In the genomic region with DNA sequence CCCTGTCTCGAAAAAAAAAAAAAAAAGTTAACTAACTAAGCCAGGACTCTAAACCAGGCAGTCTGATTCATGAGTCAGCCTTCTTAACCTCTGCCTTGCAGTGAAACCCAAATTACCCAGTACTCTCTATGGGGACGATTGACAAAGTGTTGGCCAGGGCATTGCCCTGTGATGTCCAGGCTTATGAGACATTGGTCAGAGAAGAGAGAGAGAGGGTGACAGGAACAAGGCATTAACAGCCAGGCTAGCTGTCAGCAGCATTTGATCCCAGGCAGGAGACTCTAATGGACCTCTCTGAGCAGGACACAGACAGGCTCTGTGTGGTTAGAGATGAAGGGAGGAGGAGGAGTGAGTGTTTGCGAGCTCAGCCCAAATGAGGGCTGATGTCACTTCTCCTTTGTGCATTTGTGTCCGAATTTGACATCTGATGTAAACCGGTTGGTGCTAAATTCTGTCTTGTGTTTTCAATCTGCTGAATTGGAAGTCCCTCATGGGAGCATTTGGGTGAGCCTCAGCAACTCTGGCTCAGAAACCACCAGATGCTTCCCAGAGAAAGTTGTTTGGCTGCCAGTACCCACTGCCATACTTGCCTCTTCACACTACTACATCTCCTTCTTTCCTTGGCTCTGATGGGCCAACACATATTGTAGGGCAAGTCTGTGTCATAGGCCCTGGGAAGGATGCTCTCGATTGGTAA, we compare ENCODE assay signal across 1 cellular context.
TF ChIP-seq lines count a peak whose summit lies in the region.

No MANE protein-coding gene starts in this region.

TF ChIP-seq in HEK293, 187 proteins besides CTCF, POLR2A, EP300 and RAD21 (continued from another document):
- no peak for TF ChIP-seq PRDM2 (tag by site-specific recombination; IDR thresholded peaks at IDR 0.05; ENCODE audit: borderline replicate concordance)
- TF ChIP-seq SP3 (tag by site-specific recombination; IDR thresholded peaks at IDR 0.05) = no peak
- TF ChIP-seq ZNF571 (tag by site-specific recombination; IDR thresholded peaks at IDR 0.05) = no peak
- TF ChIP-seq, protein P1, sequence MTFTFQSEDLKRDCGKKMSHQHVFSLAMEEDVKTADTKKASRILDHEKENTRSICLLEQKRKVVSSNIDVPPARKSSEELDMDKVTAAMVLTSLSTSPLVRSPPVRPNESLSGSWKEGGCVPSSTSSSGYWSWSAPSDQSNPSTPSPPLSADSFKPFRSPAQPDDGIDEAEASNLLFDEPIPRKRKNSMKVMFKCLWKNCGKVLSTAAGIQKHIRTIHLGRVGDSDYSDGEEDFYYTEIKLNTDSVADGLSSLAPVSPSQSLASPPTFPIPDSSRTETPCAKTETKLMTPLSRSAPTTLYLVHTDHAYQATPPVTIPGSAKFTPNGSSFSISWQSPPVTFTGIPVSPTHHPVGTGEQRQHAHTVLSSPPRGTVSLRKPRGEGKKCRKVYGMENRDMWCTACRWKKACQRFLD (tag by site-specific recombination; IDR thresholded peaks at IDR 0.05) = no peak
- TF ChIP-seq ZNF629 (tag by site-specific recombination; IDR thresholded peaks at IDR 0.05) = no peak
- no peak for TF ChIP-seq ZNF610 (tag by site-specific recombination; IDR thresholded peaks at IDR 0.05; ENCODE audit: borderline replicate concordance)
- no peak for TF ChIP-seq IKZF3 (tag by site-specific recombination; IDR thresholded peaks at IDR 0.05)
- TF ChIP-seq ZNF280D (tag by site-specific recombination; IDR thresholded peaks at IDR 0.05) = no peak
- TF ChIP-seq ZNF660 (tag by site-specific recombination; IDR thresholded peaks at IDR 0.05) = no peak
- TF ChIP-seq FEZF1 (tag by site-specific recombination; IDR thresholded peaks at IDR 0.05) = no peak
- 0 out of 2 replicates have a peak, but pooled peaks have one; percentile 53 for TF ChIP-seq ZNF664 (tag by site-specific recombination; IDR thresholded peaks at IDR 0.05)
